9 cellular contexts compared by ENCODE assay signal in the genomic region with DNA sequence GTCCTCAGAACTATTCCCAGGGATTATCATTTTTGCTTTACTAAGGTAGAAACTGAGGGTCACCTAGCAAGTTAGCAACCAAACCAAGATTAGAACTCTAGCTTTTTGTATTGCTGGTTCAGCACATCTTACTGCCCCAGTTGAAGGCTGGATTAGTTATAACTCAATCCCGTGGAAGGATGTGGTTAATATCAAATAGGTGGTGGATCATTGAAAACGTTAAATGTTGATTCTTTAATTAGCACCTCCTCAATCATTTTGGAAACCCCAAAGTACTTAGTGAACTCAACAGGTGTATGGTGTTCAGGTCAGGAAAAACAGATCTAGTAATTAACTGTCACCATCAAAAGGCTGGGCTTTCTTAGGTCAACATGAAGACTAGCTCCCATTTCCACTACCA.
A peak's percentile ranks its signal among the peaks of the same experiment; 100 is the strongest.
DNase-seq lines count a peak whose midpoint lies in the region; ATAC-seq and TF ChIP-seq lines count a peak whose summit lies in the region.
"Had no signal": no experiment of that assay in that cellular context is flagged by ENCODE, and none has a peak within 500 bp of the region (broad histone marks: within the 10 kb centered on the region; RNA-seq: fewer than 3 reads in every experiment).

No MANE protein-coding gene starts in this region.

- DNase-seq in activated T-cell treated with anti-CD3 and anti-CD28 coated beads, Interleukin-2, amount 50 U/mL, for 4 hours: no peak
- no peak for DNase-seq in activated T-cell treated with anti-CD3 and anti-CD28 coated beads, Interleukin-2, amount 50 U/mL, for 1 hour
- no peak for DNase-seq in Peyer's patch
- no peak for DNase-seq in foreskin fibroblast
- DNase-seq in testis: no peak
- no peak for DNase-seq in NCI-H526 (lab: John Stamatoyannopoulos, UW)
- DNase-seq in Karpas-422: no peak
- DNase-seq: NCI-H187 treated with DMSO at 0.1 percent for 48 hours had no signal

- H3K27me3 ChIP-seq in Peyer's patch (no peaks in the 10 kb centered on the region), testis (no peaks in the 10 kb centered on the region), Karpas-422 (ENCODE audit: low read length) (no peaks in the 10 kb centered on the region)

- no peak overlapping the region for H3K9ac ChIP-seq in Karpas-422 (ENCODE audit: low read length)

- H3K4me3 Mint-ChIP-seq in activated T-cell treated with anti-CD3 and anti-CD28 coated beads, Interleukin-2, amount 50 U/mL, for 4 hours: peak overlapping the region; percentile 94

- H3K4me3 ChIP-seq in Peyer's patch (no peak overlapping the region), foreskin fibroblast (ENCODE audit: low read depth in 1 of 2, low read length in 2 of 2) (peak overlapping the region; percentile 75 to 93), testis (no peak overlapping the region), Karpas-422 (ENCODE audit: low read length) (no peak overlapping the region)

- peaks cover 0 to 11% (median 0%) of the 10 kb centered on the region in 3 donors for H3K36me3 ChIP-seq in Peyer's patch
- no peaks in the 10 kb centered on the region for H3K36me3 ChIP-seq in testis (ENCODE audit: low read depth, missing control alignments)
- no peaks in the 10 kb centered on the region for H3K36me3 ChIP-seq in Karpas-422 (ENCODE audit: insufficient read depth, low read length)

- H3K9me3 ChIP-seq in Peyer's patch: no peaks in the 10 kb centered on the region
- no peaks in the 10 kb centered on the region for H3K9me3 ChIP-seq in testis
- no peaks in the 10 kb centered on the region for H3K9me3 ChIP-seq in Karpas-422 (ENCODE audit: low read length)

- TF ChIP-seq CTCF in Peyer's patch (IDR thresholded peaks at IDR 0.05) (no peak), foreskin fibroblast (IDR thresholded peaks at IDR 0.05; ENCODE audit: low read depth, low read length) (no peak), testis (IDR thresholded peaks at IDR 0.05) (no peak)

- 32 to 49% methylated on average over 2 of the region's 2 CpGs for WGBS in testis, 2 donors

- H3K27ac ChIP-seq in Peyer's patch (peak overlapping the region in 3 of 4 donors; percentile 3 to 70 (median 5)), testis (peak overlapping the region; percentile 89 to 96), Karpas-422 (ENCODE audit: low read length) (no peak overlapping the region)

- no peak overlapping the region for H3K4me2 ChIP-seq in Karpas-422 (ENCODE audit: low read depth, low read length, poor library complexity, severe bottlenecking)

- intact Hi-C loops in testis (cut with DNase I; ENCODE audit: low total_unique reads): no loop called here

- TF ChIP-seq POLR2A in Peyer's patch (IDR thresholded peaks at IDR 0.05) (no peak), testis (IDR thresholded peaks at IDR 0.05) (no peak)

- no peaks in the 10 kb centered on the region for H4K20me1 ChIP-seq in Karpas-422 (ENCODE audit: insufficient read depth, low read depth, low read length)

- H3K4me1 Mint-ChIP-seq in activated T-cell treated with anti-CD3 and anti-CD28 coated beads, Interleukin-2, amount 50 U/mL, for 4 hours (ENCODE audit: low read depth): peaks cover 87% of the 10 kb centered on the region

- peaks cover 93% of the 10 kb centered on the region for H3K36me3 Mint-ChIP-seq in activated T-cell treated with anti-CD3 and anti-CD28 coated beads, Interleukin-2, amount 50 U/mL, for 4 hours (ENCODE audit: insufficient read depth)

- no peak for ATAC-seq in activated T-cell treated with anti-CD3 and anti-CD28 coated beads, Interleukin-2, amount 50 U/mL, for 4 hours
- ATAC-seq in HG02981 (IDR thresholded peaks at IDR 0.05; ENCODE audit: unreplicated experiment): no peak

- no peaks in the 10 kb centered on the region for H3K9me2 ChIP-seq in Karpas-422 (replicated peaks; ENCODE audit: insufficient read depth, low read length)

- no peaks in the 10 kb centered on the region for H3K79me2 ChIP-seq in Karpas-422 (ENCODE audit: low read length)

- H3K9me3 Mint-ChIP-seq in activated T-cell treated with anti-CD3 and anti-CD28 coated beads, Interleukin-2, amount 50 U/mL, for 4 hours: no peaks in the 10 kb centered on the region

- no peaks in the 10 kb centered on the region for H3K27me3 Mint-ChIP-seq in activated T-cell treated with anti-CD3 and anti-CD28 coated beads, Interleukin-2, amount 50 U/mL, for 4 hours (ENCODE audit: low read depth)

- no peak overlapping the region for H2AFZ ChIP-seq in Karpas-422 (ENCODE audit: low read length)

- H3K4me1 ChIP-seq in Peyer's patch: peaks cover 0 to 19% (median 9%) of the 10 kb centered on the region in 4 donors
- peaks cover 53% of the 10 kb centered on the region for H3K4me1 ChIP-seq in testis
- peaks cover 38% of the 10 kb centered on the region for H3K4me1 ChIP-seq in Karpas-422 (ENCODE audit: low read length)

Comparison
In these comparisons a context has a peak if more than half of its experiments do, and no peak if none do; other contexts are left out.
1. H3K4me3 ChIP-seq: peak in foreskin fibroblast (2 of 2); none in Peyer's patch (0 of 4), testis (0 of 2) and Karpas-422 (single experiment).